1 cellular context compared by ENCODE assay signal in genomic region chrX:96683997-96684338, GRCh38.
TF ChIP-seq lines count a peak whose summit lies in the region.

No MANE protein-coding gene starts in this region.

TF ChIP-seq in liver, 16 proteins besides CTCF, POLR2A, EP300 and RAD21 (continued from another document):
- TF ChIP-seq NR2F2 (IDR thresholded peaks at IDR 0.05) (no peak), TAF1 (conservative IDR thresholded peaks at IDR 0.05) (no peak), EGR1 (IDR thresholded peaks at IDR 0.05; ENCODE audit: low read depth in 2 of 2) (no peak), HNF4G (IDR thresholded peaks at IDR 0.05) (no peak), MAX (IDR thresholded peaks at IDR 0.05) (no peak), ATF3 (IDR thresholded peaks at IDR 0.05) (no peak), GABPA (IDR thresholded peaks at IDR 0.05 in 1 of 2, conservative IDR thresholded peaks at IDR 0.05 in 1 of 2) (no peak), RXRA (IDR thresholded peaks at IDR 0.05) (no peak), YY1 (IDR thresholded peaks at IDR 0.05) (no peak)
